In the genomic region with DNA sequence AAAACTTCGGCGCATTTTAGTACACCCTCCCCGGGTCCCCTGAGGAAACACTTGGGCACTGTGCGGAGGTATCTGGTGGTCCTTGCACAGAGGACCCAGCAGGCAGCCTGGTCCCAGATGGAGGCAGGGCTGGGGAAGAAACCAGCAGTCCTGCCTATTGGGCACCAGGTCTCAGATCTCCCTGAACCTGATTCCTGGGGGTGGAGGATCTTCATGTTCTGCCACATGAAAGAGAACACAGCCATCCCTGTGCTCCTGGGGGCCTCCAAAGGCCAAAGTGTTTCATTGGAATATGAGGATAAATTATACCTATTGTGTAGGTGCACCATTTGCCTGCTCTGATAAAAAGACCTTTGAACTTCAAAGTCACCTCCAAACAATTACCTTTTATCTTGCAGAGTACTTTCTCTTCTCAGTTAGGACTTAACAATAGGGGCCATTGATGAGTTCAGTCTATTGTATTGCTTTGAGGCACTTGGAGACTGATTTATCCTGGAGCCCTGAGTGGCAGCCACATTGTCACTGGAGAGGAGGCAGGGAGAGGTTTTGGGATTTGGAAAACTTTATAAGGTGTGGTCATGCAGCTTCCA, we compare ENCODE assay signal across 10 cellular contexts. TPM values are rescaled to one million over a fixed set of nuclear protein-coding genes. Genes with fewer than 3 reads are reported as not detected.
DNase-seq lines count a peak whose midpoint lies in the region; ATAC-seq, FAIRE-seq and TF ChIP-seq lines count a peak whose summit lies in the region.
"Had no signal": no experiment of that assay in that cellular context is flagged by ENCODE, and none has a peak within 500 bp of the region (broad histone marks: within the 10 kb centered on the region; RNA-seq: fewer than 3 reads in every experiment).

No MANE protein-coding gene starts in this region.

- CTCF ChIA-PET in RWPE1 (lab: Yijun Ruan, JAX), result no interaction called here

- POLR2A ChIA-PET in RWPE1 (lab: Yijun Ruan, JAX; ENCODE audit: low non-redundant PET), result no interaction called here

- no peak for FAIRE-seq in RCC 7860 (lab: Jason Lieb, UNC)

- peaks cover 9 to 48% (median 15%) of the 10 kb centered on the region in 3 donors for H3K4me1 ChIP-seq in esophagus squamous epithelium

- no peaks in the 10 kb centered on the region for H3K27me3 ChIP-seq in esophagus squamous epithelium

- TF ChIP-seq POLR2A in esophagus squamous epithelium (IDR thresholded peaks at IDR 0.05), result no peak

- intact Hi-C loops in esophagus squamous epithelium (cut with DNase I), result no loop called here

- 70 to 81% methylated on average over 4 of the region's 4 CpGs for WGBS in esophagus squamous epithelium, 2 donors

- peaks cover 0 to 4% (median 0%) of the 10 kb centered on the region in 3 donors for H3K36me3 ChIP-seq in esophagus squamous epithelium

- H3K9me3 ChIP-seq in esophagus squamous epithelium, result no peaks in the 10 kb centered on the region

- H3K27ac ChIP-seq in RWPE1 (peak overlapping the region; percentile 83), esophagus squamous epithelium (peak overlapping the region in 2 of 4 donors; percentile 80 to 84), skin epidermis (peak overlapping the region in 2 of 21 experiments; percentile 87 to 96)

- peak overlapping the region; percentile 62 to 96 (median 78) for H3K4me3 ChIP-seq in esophagus squamous epithelium
- peak overlapping the region in 5 of 7 experiments; percentile 69 to 95 (median 81) for H3K4me3 ChIP-seq in skin epidermis

- TF ChIP-seq CTCF in RWPE1 (conservative IDR thresholded peaks at IDR 0.05; ENCODE audit: low read depth), result no peak
- TF ChIP-seq CTCF in esophagus squamous epithelium (IDR thresholded peaks at IDR 0.05), result no peak

- no peak for ATAC-seq in GM19328 (IDR thresholded peaks at IDR 0.05; ENCODE audit: unreplicated experiment)

- DNase-seq in DMS 273 (lab: John Stamatoyannopoulos, UW; ENCODE audit: unreplicated experiment) (peak; percentile 52), DMS 273 treated with DMSO at 0.1 percent for 48 hours (lab: John Stamatoyannopoulos, UW) (no peak), RWPE1 (ENCODE audit: low spot score) (no peak), esophagus squamous epithelium (lab: John Stamatoyannopoulos, UW) (no peak), RCC 7860 (ENCODE audit: low spot score) (no peak), retina (no peak)
- DNase-seq: hippocampal formation, NCI-H1048 had no signal

RNA-seq across cellular contexts. Expression of a gene that starts 1.8 kb away (rescaled TPM):
- 10 to 100 TPM; 15.0 to 34.9 (median 20.0) TPM for total RNA-seq in esophagus squamous epithelium
